1 cellular context compared by ENCODE assay signal in the genomic region with DNA sequence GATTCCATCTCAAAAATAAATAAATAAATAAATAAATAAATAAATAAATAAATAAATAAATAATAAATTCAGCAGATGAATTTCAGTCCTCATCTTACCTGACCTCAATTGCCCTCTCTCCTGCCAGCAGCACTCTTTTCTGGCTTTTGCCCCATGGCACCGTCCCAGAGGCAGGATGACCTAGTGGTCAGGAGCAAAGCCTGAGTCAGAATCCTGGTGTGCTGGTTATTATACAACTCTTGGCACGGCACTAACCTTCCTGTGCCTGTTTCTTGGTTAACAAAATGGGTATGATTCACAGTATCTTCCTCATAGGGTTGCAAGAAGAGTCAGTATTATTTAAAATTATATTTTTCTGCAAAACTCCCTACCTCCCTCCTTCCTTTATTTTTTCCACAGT.
TF ChIP-seq lines count a peak whose summit lies in the region.

No MANE protein-coding gene starts in this region.

TF ChIP-seq in IMR-90, 13 proteins besides CTCF, POLR2A, EP300 and RAD21:
- TF ChIP-seq ELK1 (IDR thresholded peaks at IDR 0.05; ENCODE audit: borderline replicate concordance, low read depth, low read length) (no peak), FOS (IDR thresholded peaks at IDR 0.05; ENCODE audit: low read depth, low read length) (no peak), BHLHE40 (IDR thresholded peaks at IDR 0.05; ENCODE audit: low read depth, low read length) (no peak), MXI1 (IDR thresholded peaks at IDR 0.05; ENCODE audit: borderline replicate concordance, low read depth, low read length) (no peak), RFX5 (IDR thresholded peaks at IDR 0.05; ENCODE audit: low read depth, low read length) (no peak), USF2 (IDR thresholded peaks at IDR 0.05; ENCODE audit: low read depth, low read length) (no peak), MAZ (IDR thresholded peaks at IDR 0.05; ENCODE audit: borderline replicate concordance, low read depth, low read length) (no peak), CEBPB (IDR thresholded peaks at IDR 0.05; ENCODE audit: low read depth, low read length) (no peak), RCOR1 (IDR thresholded peaks at IDR 0.05; ENCODE audit: insufficient replicate concordance, low read length) (no peak), MAFK (IDR thresholded peaks at IDR 0.05; ENCODE audit: low read depth, low read length) (no peak), SMC3 (IDR thresholded peaks at IDR 0.05; ENCODE audit: low read depth, low read length) (no peak), CHD1 (IDR thresholded peaks at IDR 0.05; ENCODE audit: low read depth, low read length) (no peak), NFE2L2 (IDR thresholded peaks at IDR 0.05; ENCODE audit: low read depth, low read length) (no peak)
